32 cellular contexts compared by ENCODE assay signal in genomic region chr5:15326471-15326870, GRCh38.
"Had no signal": no experiment of that assay in that cellular context is flagged by ENCODE, and none has a peak within 500 bp of the region (broad histone marks: within the 10 kb centered on the region; RNA-seq: fewer than 3 reads in every experiment).

No MANE protein-coding gene starts in this region.

- H3K36me3 Mint-ChIP-seq: activated naive CD8-positive, alpha-beta T cell; brain; WTC11 had no signal

- DNase-seq: activated CD4-positive, alpha-beta memory T cell treated with anti-CD3 and anti-CD28 coated beads, Interleukin-2, amount 10 ng/mL, durations not matched to agents 7 days and 5 days; activated CD4-positive, alpha-beta T cell treated with anti-CD3 and anti-CD28 coated beads for 1 hour; activated CD4-positive, alpha-beta T cell treated with anti-CD3 and anti-CD28 coated beads for 4 hours; activated CD4-positive, alpha-beta T cell treated with anti-CD3 and anti-CD28 coated beads, Interleukin-2, amount 10 ng/mL, durations not matched to agents 7 days and 5 days; activated CD4-positive, alpha-beta T cell treated with anti-CD3 and anti-CD28 coated beads, Interleukin-2, amount 50 U/mL, for 4 hours; activated CD8-positive, alpha-beta memory T cell treated with anti-CD3 and anti-CD28 coated beads, Interleukin-2, amount 50 U/mL, for 48 hours; activated gamma-delta T cell; activated naive CD4-positive, alpha-beta T cell; activated naive CD4-positive, alpha-beta T cell treated with anti-CD3 and anti-CD28 coated beads, Interleukin-2, amount 50 U/mL, for 16 hours; activated naive CD8-positive, alpha-beta T cell treated with anti-CD3 and anti-CD28 coated beads, Interleukin-2, amount 50 U/mL, for 24 hours; activated T-cell treated with anti-CD3 and anti-CD28 coated beads for 4 hours; activated T-cell treated with anti-CD3 and anti-CD28 coated beads, Interleukin-2, amount 50 U/mL, for 24 hours; activated T-cell treated with anti-CD3 and anti-CD28 coated beads, Interleukin-2, amount 50 U/mL, for 72 hours; adrenal gland; amygdala; aorta; central memory CD4-positive, alpha-beta T cell; cerebellar nuclear complex; dorsolateral prefrontal cortex; effector memory CD4-positive, alpha-beta T cell; endodermal cell; foreskin fibroblast; head of caudate nucleus; T-helper 1 cell; T-helper 17 cell; T1000 had no signal

- H3K9me3 Mint-ChIP-seq: activated CD4-positive, alpha-beta T cell treated with anti-CD3 and anti-CD28 coated beads, Interleukin-2, amount 10 ng/mL, durations not matched to agents 7 days and 5 days; T-helper 2 cell treated with Interferon-gamma antibody and Interleukin-4, amounts not matched to agents 5 μg/mL and 100 μg/mL, for 36 hours had no signal

- ATAC-seq: activated naive CD8-positive, alpha-beta T cell treated with anti-CD3 and anti-CD28 coated beads, Interleukin-2, amount 50 U/mL, for 24 hours; activated T-cell treated with anti-CD3 and anti-CD28 coated beads, Interleukin-2, amount 50 U/mL, for 72 hours; esophagus mucosa; T-helper 17 cell; WTC11 had no signal

- H3K27ac Mint-ChIP-seq: activated CD4-positive, alpha-beta memory T cell treated with anti-CD3 and anti-CD28 coated beads, Interleukin-2, amount 10 ng/mL, durations not matched to agents 7 days and 5 days; activated CD4-positive, alpha-beta T cell treated with anti-CD3 and anti-CD28 coated beads, Interleukin-2, amount 10 ng/mL, durations not matched to agents 7 days and 5 days; activated naive CD8-positive, alpha-beta T cell; activated naive CD8-positive, alpha-beta T cell treated with anti-CD3 and anti-CD28 coated beads, Interleukin-2, amount 50 U/mL, for 24 hours; activated T-cell treated with anti-CD3 and anti-CD28 coated beads, Interleukin-2, amount 50 U/mL, for 24 hours; activated T-cell treated with anti-CD3 and anti-CD28 coated beads, Interleukin-2, amount 50 U/mL, for 72 hours; brain; dendritic cell treated with granulocyte-macrophage colony-stimulating factor and Interleukin-4, amounts not matched to agents 40 ng/mL and 50 ng/mL, for 4 days; endodermal cell; T-helper 17 cell; T-helper 2 cell treated with Interferon-gamma antibody and Interleukin-4, amounts not matched to agents 5 μg/mL and 100 μg/mL, for 36 hours; WTC11 had no signal

- H3K4me1 Mint-ChIP-seq: activated CD4-positive, alpha-beta memory T cell treated with anti-CD3 and anti-CD28 coated beads, Interleukin-2, amount 10 ng/mL, durations not matched to agents 7 days and 5 days; activated CD4-positive, alpha-beta T cell treated with anti-CD3 and anti-CD28 coated beads, Interleukin-2, amount 10 ng/mL, durations not matched to agents 7 days and 5 days; activated naive CD8-positive, alpha-beta T cell treated with anti-CD3 and anti-CD28 coated beads, Interleukin-2, amount 50 U/mL, for 24 hours; brain; endodermal cell; T-helper 17 cell; WTC11 had no signal

- H3K27me3 Mint-ChIP-seq: activated CD4-positive, alpha-beta memory T cell treated with anti-CD3 and anti-CD28 coated beads, Interleukin-2, amount 10 ng/mL, durations not matched to agents 7 days and 5 days; activated CD4-positive, alpha-beta T cell treated with anti-CD3 and anti-CD28 coated beads, Interleukin-2, amount 10 ng/mL, durations not matched to agents 7 days and 5 days; activated naive CD8-positive, alpha-beta T cell; activated naive CD8-positive, alpha-beta T cell treated with anti-CD3 and anti-CD28 coated beads, Interleukin-2, amount 50 U/mL, for 24 hours; activated T-cell treated with anti-CD3 and anti-CD28 coated beads, Interleukin-2, amount 50 U/mL, for 24 hours; brain; dendritic cell treated with granulocyte-macrophage colony-stimulating factor and Interleukin-4, amounts not matched to agents 40 ng/mL and 50 ng/mL, for 4 days; T-helper 17 cell had no signal

- H3K4me3 Mint-ChIP-seq: activated CD4-positive, alpha-beta memory T cell treated with anti-CD3 and anti-CD28 coated beads, Interleukin-2, amount 10 ng/mL, durations not matched to agents 7 days and 5 days; activated CD4-positive, alpha-beta T cell treated with anti-CD3 and anti-CD28 coated beads, Interleukin-2, amount 10 ng/mL, durations not matched to agents 7 days and 5 days; activated naive CD8-positive, alpha-beta T cell; activated naive CD8-positive, alpha-beta T cell treated with anti-CD3 and anti-CD28 coated beads, Interleukin-2, amount 50 U/mL, for 24 hours; activated T-cell treated with anti-CD3 and anti-CD28 coated beads, Interleukin-2, amount 50 U/mL, for 24 hours; activated T-cell treated with anti-CD3 and anti-CD28 coated beads, Interleukin-2, amount 50 U/mL, for 72 hours; brain; dendritic cell treated with granulocyte-macrophage colony-stimulating factor and Interleukin-4, amounts not matched to agents 40 ng/mL and 50 ng/mL, for 4 days; endodermal cell; T-helper 17 cell; T-helper 2 cell treated with Interferon-gamma antibody and Interleukin-4, amounts not matched to agents 5 μg/mL and 100 μg/mL, for 36 hours; WTC11 had no signal
